Comparison of ENCODE assay signal across 8 cellular contexts in genomic region chr15:52678468-52679231, GRCh38. TPM values are rescaled to one million over a fixed set of nuclear protein-coding genes. Genes with fewer than 3 reads are reported as not detected.
DNase-seq lines count a peak whose midpoint lies in the region; ATAC-seq and TF ChIP-seq lines count a peak whose summit lies in the region.

No MANE protein-coding gene starts in this region.

- H3K36me3 ChIP-seq in Peyer's patch: peaks cover 0 to 18% (median 0%) of the 10 kb centered on the region in 3 donors
- no peaks in the 10 kb centered on the region for H3K36me3 ChIP-seq in neural progenitor cell

- TF ChIP-seq CTCF in Peyer's patch (IDR thresholded peaks at IDR 0.05) (no peak), foreskin fibroblast (IDR thresholded peaks at IDR 0.05; ENCODE audit: low read depth, low read length) (peak; percentile 4), neural progenitor cell (IDR thresholded peaks at IDR 0.05) (peak; percentile 14)

- TF ChIP-seq POLR2A in Peyer's patch (IDR thresholded peaks at IDR 0.05): no peak

- no peaks in the 10 kb centered on the region for H3K27me3 Mint-ChIP-seq in neural progenitor cell (ENCODE audit: insufficient read depth, low read depth)

- peak overlapping the region; percentile 98 for H2AFZ ChIP-seq in neural progenitor cell (replicated peaks)

- H3K4me1 Mint-ChIP-seq in neural progenitor cell: peaks cover 23% of the 10 kb centered on the region

- peak overlapping the region; percentile 88 for H3K27ac Mint-ChIP-seq in neural progenitor cell

- no peaks in the 10 kb centered on the region for H4K20me1 ChIP-seq in neural progenitor cell (ENCODE audit: low read depth)

- no peaks in the 10 kb centered on the region for H3K27me3 ChIP-seq in Peyer's patch
- H3K27me3 ChIP-seq in neural progenitor cell: peaks cover 19% of the 10 kb centered on the region

- H3K9me3 ChIP-seq in Peyer's patch (no peaks in the 10 kb centered on the region), neural progenitor cell (ENCODE audit: low read depth) (no peaks in the 10 kb centered on the region)

- H3K4me1 ChIP-seq in Peyer's patch (peaks cover 0 to 21% (median 6%) of the 10 kb centered on the region in 4 donors), neural progenitor cell (peaks cover 16% of the 10 kb centered on the region)

- DNase-seq in AML-193 (lab: John Stamatoyannopoulos, UW) (peak; percentile 32 to 33), Peyer's patch (peak; percentile 69 to 85 (median 82)), foreskin fibroblast (peak; percentile 48 to 81), neural progenitor cell (ENCODE audit: low spot score) (peak; percentile 82), substantia nigra (lab: John Stamatoyannopoulos, UW) (peak in 43 of 49 donors; percentile 18 to 84 (median 66))
- DNase-seq in activated effector memory CD4-positive, alpha-beta T cell treated with anti-CD3 and anti-CD28 coated beads, Interleukin-2, amount 50 U/mL, for 16 hours: peak; percentile 88

- H3K79me2 ChIP-seq in neural progenitor cell (ENCODE audit: low read depth): no peaks in the 10 kb centered on the region

- H3K27ac ChIP-seq in Peyer's patch: peak overlapping the region; percentile 96 to 99 (median 98)
- H3K27ac ChIP-seq in neural progenitor cell: peak overlapping the region; percentile 55
- peak overlapping the region; percentile 93 for H3K27ac ChIP-seq in substantia nigra (ENCODE audit: low read depth, low read length, poor library complexity, severe bottlenecking)

- peak overlapping the region; percentile 38 for H3K9ac ChIP-seq in neural progenitor cell

- peak overlapping the region; percentile 91 for H3K4me2 ChIP-seq in neural progenitor cell

- H3K4me3 ChIP-seq in Peyer's patch (peak overlapping the region; percentile 80 to 96 (median 89)), foreskin fibroblast (ENCODE audit: low read depth in 1 of 2, low read length in 2 of 2) (peak overlapping the region; percentile 64 to 74), neural progenitor cell (peak overlapping the region; percentile 88)

- H3F3A ChIP-seq in neural progenitor cell (ENCODE audit: low read depth): peaks cover 28% of the 10 kb centered on the region

- peak; percentile 28 for ATAC-seq in GM19035 (IDR thresholded peaks at IDR 0.05; ENCODE audit: unreplicated experiment)
- ATAC-seq in HG03432 (IDR thresholded peaks at IDR 0.05; ENCODE audit: unreplicated experiment): peak; percentile 28

- peak overlapping the region; percentile 99 for H3K4me3 Mint-ChIP-seq in neural progenitor cell

- no peaks in the 10 kb centered on the region for H3K9me3 Mint-ChIP-seq in neural progenitor cell

- H3K36me3 Mint-ChIP-seq in neural progenitor cell: peaks cover 3% of the 10 kb centered on the region

RNA-seq across cellular contexts. Expression of gene ATOSA, which starts 0.5 kb away (rescaled TPM):
- total RNA-seq in Peyer's patch (100 to 1,000 TPM in 1 of 4 donors, 10 to 100 TPM in 3; 55.5 to 128 (median 69.4) TPM), neural progenitor cell (ENCODE audit: low replicate concordance) (17.8 and 26.8 TPM in 2 replicates)

Comparison
In these comparisons a context has a peak if more than half of its experiments do, and no peak if none do; other contexts are left out.
1. Peak in every context shown above with its lines: DNase-seq, ATAC-seq, H3K4me3 ChIP-seq and H3K27ac ChIP-seq.
2. DNase-seq: peak in every context shown above with its lines; median percentile 88 in activated effector memory CD4-positive, alpha-beta T cell treated with anti-CD3 and anti-CD28 coated beads, Interleukin-2, amount 50 U/mL, for 16 hours; 82 in Peyer's patch; 82 in neural progenitor cell; 66 in substantia nigra; 64 in foreskin fibroblast; 32 in AML-193.
3. CTCF ChIP-seq: peak in foreskin fibroblast (single experiment) and neural progenitor cell (single experiment); none in Peyer's patch (0 of 6).